ENCODE assay signal across 12 cellular contexts in genomic region chr3:43298292-43298691, GRCh38. TPM values are rescaled to one million over a fixed set of nuclear protein-coding genes. Genes with fewer than 3 reads are reported as not detected.
DNase-seq lines count a peak whose midpoint lies in the region; ATAC-seq, FAIRE-seq and TF ChIP-seq lines count a peak whose summit lies in the region.
"Had no signal": no experiment of that assay in that cellular context is flagged by ENCODE, and none has a peak within 500 bp of the region (broad histone marks: within the 10 kb centered on the region; RNA-seq: fewer than 3 reads in every experiment).

No MANE protein-coding gene starts in this region.

- H3K27me3 Mint-ChIP-seq in activated naive CD8-positive, alpha-beta T cell treated with anti-CD3 and anti-CD28 coated beads for 36 hours = no peaks in the 10 kb centered on the region
- no peaks in the 10 kb centered on the region for H3K27me3 Mint-ChIP-seq in naive B cell
- H3K27me3 Mint-ChIP-seq in type B pancreatic cell = no peaks in the 10 kb centered on the region

- H3K27me3 ChIP-seq in liver (ENCODE audit: control insufficient read depth in 4 of 4, insufficient read depth in 4 of 4, low read length in 3 of 4) (no peaks in the 10 kb centered on the region), HepG2 (ENCODE audit: control insufficient read depth in 1 of 2, insufficient read depth in 2 of 2, low read length in 2 of 2) (no peaks in the 10 kb centered on the region)
- H3K27me3 ChIP-seq: SJCRH30 had no signal

- CTCF ChIA-PET in HepG2 (lab: Yijun Ruan, JAX; ENCODE audit: low intra/inter-chr PET ratio, low total read pairs) = no interaction called here

- H3K9me3 ChIP-seq in liver (ENCODE audit: control insufficient read depth in 4 of 4, low read length in 3 of 4) (no peaks in the 10 kb centered on the region), HepG2 (ENCODE audit: low read length) (no peaks in the 10 kb centered on the region)
- H3K9me3 ChIP-seq: SJCRH30 had no signal

- in situ Hi-C loops in HepG2 (cut with HindIII; ENCODE audit: extremely low pct_ligation_motif_present, low pct_unique_long_range_greater_than_20kb) = no loop called here

- H3K4me3 Mint-ChIP-seq in activated naive CD8-positive, alpha-beta T cell treated with anti-CD3 and anti-CD28 coated beads for 36 hours = peak overlapping the region; percentile 74
- H3K4me3 Mint-ChIP-seq in naive B cell (peak overlapping the region; percentile 55 to 81 (median 71)), type B pancreatic cell (no peak overlapping the region)

- BruUV-seq in HepG2 (replicated peaks; lab: Mats Ljungman, UMichigan) = no TSS peak

- POLR2A ChIA-PET in HepG2 (lab: Yijun Ruan, JAX) = no interaction called here

- no peak for TF ChIP-seq CTCF in liver (IDR thresholded peaks at IDR 0.05; ENCODE audit: low read depth, low read length, missing input control)
- TF ChIP-seq CTCF in HepG2 (CRISPR knock-in tag; IDR thresholded peaks at IDR 0.05) = no peak
- no peak for TF ChIP-seq CTCF in type B pancreatic cell (conservative IDR thresholded peaks at IDR 0.05)

- no peak for TF ChIP-seq POLR2A in HepG2 (IDR thresholded peaks at IDR 0.05; ENCODE audit: insufficient read depth in 1 of 2, low read depth in 2 of 2, low read length in 2 of 2)

- peaks cover 0 to 2% (median under 1%) of the 10 kb centered on the region in 4 donors for H3K36me3 ChIP-seq in liver (ENCODE audit: control insufficient read depth in 4 of 4, insufficient read depth in 3 of 4, low read depth in 1 of 4, low read length in 3 of 4)
- peaks cover 5 to 14% of the 10 kb centered on the region in 2 experiments; a peak in 4 of 5 replicates for H3K36me3 ChIP-seq in HepG2 (replicated peaks in 1 of 2; ENCODE audit: control insufficient read depth in 1 of 2, insufficient read depth in 2 of 2, low read length in 2 of 2)
- H3K36me3 ChIP-seq: SJCRH30 had no signal

- H2AFZ ChIP-seq in HepG2 (ENCODE audit: low read length) = no peak overlapping the region

- H3K4me3 ChIP-seq in liver (ENCODE audit: low read depth in 1 of 3, low read length in 3 of 3) (no peak overlapping the region), HepG2 (replicated peaks in 1 of 3; ENCODE audit: insufficient read depth in 1 of 3, low read depth in 2 of 3, low read length in 3 of 3) (no peak overlapping the region)
- H3K4me3 ChIP-seq: SJCRH30 had no signal

- H3K4me2 ChIP-seq in HepG2 (ENCODE audit: low read depth, low read length) = no peak overlapping the region

- peaks cover 97% of the 10 kb centered on the region for H3K79me2 ChIP-seq in HepG2 (ENCODE audit: insufficient read depth, low read length)

- H3K4me1 Mint-ChIP-seq in activated naive CD8-positive, alpha-beta T cell treated with anti-CD3 and anti-CD28 coated beads for 36 hours = peaks cover 73% of the 10 kb centered on the region
- H3K4me1 Mint-ChIP-seq in naive B cell (peaks cover 26 to 75% (median 46%) of the 10 kb centered on the region in 3 donors), type B pancreatic cell (ENCODE audit: unreplicated experiment) (peaks cover 17% of the 10 kb centered on the region)

- H3K9me3 Mint-ChIP-seq in activated naive CD8-positive, alpha-beta T cell treated with anti-CD3 and anti-CD28 coated beads for 36 hours = no peaks in the 10 kb centered on the region
- H3K9me3 Mint-ChIP-seq in naive B cell = no peaks in the 10 kb centered on the region
- no peaks in the 10 kb centered on the region for H3K9me3 Mint-ChIP-seq in type B pancreatic cell

- peak overlapping the region; percentile 90 for H3K27ac Mint-ChIP-seq in activated naive CD8-positive, alpha-beta T cell treated with anti-CD3 and anti-CD28 coated beads for 36 hours
- H3K27ac Mint-ChIP-seq in naive B cell (peak overlapping the region; percentile 82 to 95 (median 94)), type B pancreatic cell (no peak overlapping the region)

- FAIRE-seq in HepG2 (lab: Jason Lieb, UNC) = no peak

- TF ChIP-seq EP300 in HepG2 (IDR thresholded peaks at IDR 0.05; ENCODE audit: low read depth in 2 of 2, low read length in 2 of 2) (no peak), HepG2 (CRISPR knock-in tag; IDR thresholded peaks at IDR 0.05; ENCODE audit: borderline replicate concordance) (no peak)

- intact Hi-C loops in HepG2 (cut with micrococcal nuclease; ENCODE audit: unreplicated experiment) = no loop called here

- H3K4me1 ChIP-seq in liver (ENCODE audit: control insufficient read depth in 4 of 4, insufficient read depth in 4 of 4, low read length in 3 of 4) = peaks cover 4 to 47% (median 40%) of the 10 kb centered on the region in 4 donors
- H3K4me1 ChIP-seq in HepG2 (ENCODE audit: insufficient read depth, low read length) = peaks cover 45% of the 10 kb centered on the region
- H3K4me1 ChIP-seq: SJCRH30 had no signal

- peaks cover 71% of the 10 kb centered on the region for H4K20me1 ChIP-seq in HepG2 (ENCODE audit: insufficient read depth, low read length)

- TF ChIP-seq RAD21 in liver (IDR thresholded peaks at IDR 0.05) = peak; percentile 37 to 73
- TF ChIP-seq RAD21 in HepG2 (CRISPR knock-in tag; IDR thresholded peaks at IDR 0.05) = no peak

- ATAC-seq in HepG2 (no peak), naive B cell (ENCODE audit: low read depth in 2 of 2) (no peak), GM21737 (IDR thresholded peaks at IDR 0.05; ENCODE audit: unreplicated experiment) (no peak)

- no peak overlapping the region for H3K9ac ChIP-seq in liver (ENCODE audit: low read depth in 1 of 2, low read length in 2 of 2)
- H3K9ac ChIP-seq in HepG2 (ENCODE audit: insufficient read depth, low read depth, low read length) = no peak overlapping the region

- peaks cover 7% of the 10 kb centered on the region for H3K36me3 Mint-ChIP-seq in activated naive CD8-positive, alpha-beta T cell treated with anti-CD3 and anti-CD28 coated beads for 36 hours
- peaks cover 0 to 3% of the 10 kb centered on the region in 2 donors for H3K36me3 Mint-ChIP-seq in naive B cell
- peaks cover 3% of the 10 kb centered on the region for H3K36me3 Mint-ChIP-seq in type B pancreatic cell

- DNase-seq in HepG2 (ENCODE audit: low spot score) = no peak
- DNase-seq in activated naive CD8-positive, alpha-beta T cell treated with anti-CD3 and anti-CD28 coated beads for 36 hours = no peak
- no peak for DNase-seq in naive B cell
- DNase-seq in activated effector memory CD4-positive, alpha-beta T cell treated with Interleukin-2 at 50 U/mL for 16 hours = no peak
- no peak for DNase-seq in stimulated activated naive CD4-positive, alpha-beta T cell treated with Interleukin-2 at 50 U/mL for 16 hours (lab: John Stamatoyannopoulos, UW)
- DNase-seq in type B pancreatic cell (ENCODE audit: extremely low spot score, unreplicated experiment) = no peak
- DNase-seq: activated gamma-delta T cell treated with Interleukin-2 at 50 U/mL for 16 hours; NCI-H2171; NK-92 treated with Interleukin-12 subunit alpha and Interleukin-12 subunit beta, amount 100 ng/mL, for 24 hours; SJCRH30 had no signal

- H3K27ac ChIP-seq in liver (ENCODE audit: low read depth in 1 of 2, low read length in 2 of 2) (peak overlapping the region; percentile 59 to 63), HepG2 (ENCODE audit: extremely low read length, insufficient read depth, low read length) (no peak overlapping the region)
- H3K27ac ChIP-seq: SJCRH30 had no signal

- WGBS in liver = 53% methylated on average over 2 of the region's 2 CpGs
- 88% methylated on average over 2 of the region's 2 CpGs for WGBS in HepG2 (ENCODE audit: low lambda C conversion rate)

TF ChIP-seq in HepG2, 621 proteins besides CTCF, POLR2A, EP300 and RAD21 (continues in another document):
- TF ChIP-seq ATF4 (CRISPR knock-in tag; IDR thresholded peaks at IDR 0.05) (no peak), NFATC3 (CRISPR knock-in tag; IDR thresholded peaks at IDR 0.05) (no peak), MED8 (CRISPR knock-in tag; IDR thresholded peaks at IDR 0.05; ENCODE audit: insufficient replicate concordance) (no peak)

RNA-seq across cellular contexts. Expression of gene SNRK, which starts 12.0 kb away (rescaled TPM):
- total RNA-seq in liver (10 to 100 TPM; 21.5 to 28.5 TPM), HepG2 (2016; rRNA removed; fragmentation: Illumina TruSeq; extraction: Trizol) (11.4 and 14.2 TPM in 2 replicates), type B pancreatic cell (ENCODE audit: low replicate concordance) (17.6 and 23.6 TPM in 2 replicates)
- polyA plus RNA-seq in liver (1 to 10 TPM; 5.8 to 7.7 TPM), HepG2 (2011; rRNA removed) (16.1 and 16.3 TPM in 2 replicates), naive B cell (ENCODE audit: low read depth in 6 of 6) (10 to 100 TPM; 14.3 to 52.3 (median 38.0) TPM)
- total RNA-seq in HepG2 (2016; cell fraction: cytosol; rRNA removed; fragmentation: Illumina TruSeq; extraction: Trizol; ENCODE audit: low read depth) = 15.7 and 20.4 TPM in 2 replicates
- 11.4 and 12.5 TPM in 2 replicates for total RNA-seq in HepG2 (2016; cell fraction: insoluble cytoplasmic fraction; rRNA removed; fragmentation: Illumina TruSeq; extraction: Trizol)
- total RNA-seq in HepG2 (2016; cell fraction: membrane; rRNA removed; fragmentation: Illumina TruSeq; extraction: Trizol) = 7.8 and 8.4 TPM in 2 replicates
- 16.3 and 19.8 TPM in 2 replicates for total RNA-seq in HepG2 (2016; cell fraction: nucleus; rRNA removed; fragmentation: Illumina TruSeq; extraction: Trizol)
- polyA plus RNA-seq in HepG2 (2011; cell fraction: cytosol; rRNA removed) = 8.9 and 9.0 TPM in 2 replicates
- 22.4 and 28.9 TPM in 2 replicates for polyA plus RNA-seq in HepG2 (2011; cell fraction: nucleus; rRNA removed)
- 15.9 and 17.5 TPM in 2 replicates for polyA plus RNA-seq in HepG2 (2012)
- 0.21 and 0.26 TPM in 2 replicates for polyA plus RNA-seq in HepG2 (2016; cell fraction: cytosol; fragmentation: Illumina TruSeq; extraction: Trizol; ENCODE audit: low read depth)
- polyA plus RNA-seq in HepG2 (2016; cell fraction: insoluble cytoplasmic fraction; fragmentation: Illumina TruSeq; extraction: Trizol; ENCODE audit: low read depth) = 7.4 and 8.1 TPM in 2 replicates
- 1.5 TPM in 2 replicates for polyA plus RNA-seq in HepG2 (2016; cell fraction: membrane; fragmentation: Illumina TruSeq; extraction: Trizol; ENCODE audit: low read depth)
- polyA plus RNA-seq in HepG2 (2016; cell fraction: nucleus; fragmentation: Illumina TruSeq; extraction: Trizol; ENCODE audit: insufficient read depth, low read depth) = 15.7 and 17.5 TPM in 2 replicates
- polyA minus RNA-seq in HepG2 (2011; rRNA and poly(A)+ RNA removed; ENCODE audit: low replicate concordance) = 38.0 and 68.3 TPM in 2 replicates
- polyA minus RNA-seq in HepG2 (2011; cell fraction: cytosol; rRNA and poly(A)+ RNA removed) = 35.4 and 37.5 TPM in 2 replicates
- 73.0 and 87.2 TPM in 2 replicates for polyA minus RNA-seq in HepG2 (2011; cell fraction: nucleus; rRNA and poly(A)+ RNA removed)
- 10 to 100 TPM; 26.8 to 29.3 TPM for total RNA-seq in activated naive CD8-positive, alpha-beta T cell treated with anti-CD3 and anti-CD28 coated beads for 36 hours
